Comparison of ENCODE assay signal across 17 cellular contexts in the genomic region with DNA sequence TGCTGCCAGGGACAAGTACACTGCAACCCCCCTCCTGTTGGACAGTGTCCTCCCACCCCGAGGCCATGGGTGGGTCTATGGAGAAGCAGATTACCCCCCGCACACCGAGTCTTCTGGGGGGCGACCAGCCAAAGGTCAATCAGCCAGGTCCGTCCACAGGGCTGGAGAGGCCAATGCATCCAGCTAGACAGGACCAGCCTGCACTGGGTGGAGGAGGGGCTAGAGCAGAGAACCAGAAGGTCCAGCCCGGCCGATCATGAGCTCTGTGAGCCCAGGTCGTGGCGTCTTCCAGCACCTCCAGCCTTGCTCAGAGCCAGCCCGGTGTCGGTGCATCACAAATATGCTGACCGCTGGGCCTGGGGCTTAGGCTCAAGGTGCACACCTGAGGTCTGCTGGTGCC. TPM values are rescaled to one million over a fixed set of nuclear protein-coding genes. Genes with fewer than 3 reads are reported as not detected.
DNase-seq lines count a peak whose midpoint lies in the region; ATAC-seq and TF ChIP-seq lines count a peak whose summit lies in the region.
"Had no signal": no experiment of that assay in that cellular context is flagged by ENCODE, and none has a peak within 500 bp of the region (broad histone marks: within the 10 kb centered on the region; RNA-seq: fewer than 3 reads in every experiment).

No MANE protein-coding gene starts in this region.

- H3K9ac ChIP-seq in BLaER1 = 0 out of 2 replicates have a peak overlapping the region, but pooled peaks have one; percentile 86
- H3K9ac ChIP-seq: KMS-11 had no signal

- H3K27me3 Mint-ChIP-seq in immature natural killer cell (ENCODE audit: low read depth in 3 of 3) = peaks cover 0 to 2% (median 0%) of the 10 kb centered on the region in 3 donors
- H3K27me3 Mint-ChIP-seq: CD4-positive, CD25-positive, alpha-beta regulatory T cell; CD8-positive, alpha-beta memory T cell had no signal

- no TSS peak for BruUV-seq in Panc1 (replicated peaks; lab: Mats Ljungman, UMichigan)

- H3K4me1 ChIP-seq in BLaER1 (peaks cover 87% of the 10 kb centered on the region), Panc1 (ENCODE audit: control insufficient read depth, insufficient read depth, low read length) (no peaks in the 10 kb centered on the region; the same call in 1 of the 2 replicates)
- H3K4me1 ChIP-seq: A549, Caco-2 had no signal

- peak overlapping the region; percentile 93 for H3K4me2 ChIP-seq in BLaER1
- H3K4me2 ChIP-seq: A549, KMS-11 had no signal

- no peak overlapping the region for H3K27ac Mint-ChIP-seq in immature natural killer cell
- H3K27ac Mint-ChIP-seq: CD4-positive, CD25-positive, alpha-beta regulatory T cell; CD8-positive, alpha-beta memory T cell; HFFc6 had no signal

- no peak for DNase-seq in Panc1 (ENCODE audit: low read depth, low spot score)
- no peak for DNase-seq in omental fat pad (ENCODE audit: low spot score)
- DNase-seq in NCI-H69 (lab: John Stamatoyannopoulos, UW) = no peak
- DNase-seq in stimulated activated CD4-positive, alpha-beta T cell treated with anti-CD3 and anti-CD28 coated beads, Interleukin-1b, Interleukin-23, amount 100 ng/mL, for 48 hours = no peak
- no peak for DNase-seq in immature natural killer cell
- no peak for DNase-seq in glomerular visceral epithelial cell (ENCODE audit: extremely low spot score)
- DNase-seq: AML-193; Caco-2; CD4-positive, CD25-positive, alpha-beta regulatory T cell; CD8-positive, alpha-beta memory T cell; HCEC 1CT; HFFc6 had no signal

- H3K4me1 Mint-ChIP-seq in immature natural killer cell = peaks cover 0 to 2% of the 10 kb centered on the region in 2 donors

- no peaks in the 10 kb centered on the region for H3K36me3 Mint-ChIP-seq in immature natural killer cell
- H3K36me3 Mint-ChIP-seq: CD4-positive, CD25-positive, alpha-beta regulatory T cell had no signal

- TF ChIP-seq CTCF in C4-2B (conservative IDR thresholded peaks at IDR 0.05) (no peak), Panc1 (IDR thresholded peaks at IDR 0.05) (no peak), omental fat pad (IDR thresholded peaks at IDR 0.05) (no peak)

- H3K36me3 ChIP-seq in BLaER1 = peaks cover 78% of the 10 kb centered on the region
- H3K36me3 ChIP-seq in Panc1 (ENCODE audit: control insufficient read depth, insufficient read depth, low read length) = no peaks in the 10 kb centered on the region

- no peaks in the 10 kb centered on the region for H3K9me3 Mint-ChIP-seq in immature natural killer cell
- H3K9me3 Mint-ChIP-seq: CD4-positive, CD25-positive, alpha-beta regulatory T cell; CD8-positive, alpha-beta memory T cell; HFFc6 had no signal

- ATAC-seq in Panc1 = 0 out of 2 replicates have a peak, but pooled peaks have one; percentile 6
- peak; percentile 15 for ATAC-seq in omental fat pad (ENCODE audit: low FRiP score)
- ATAC-seq: A549, HepG2 had no signal

- H3K27me3 ChIP-seq in BLaER1 (no peaks in the 10 kb centered on the region), Panc1 (ENCODE audit: control insufficient read depth, insufficient read depth, low read length) (no peaks in the 10 kb centered on the region)

- in situ Hi-C loops in Panc1 (cut with HindIII; ENCODE audit: low pct_unique_long_range_greater_than_20kb, low sequenced_read_pairs) = no loop called here

- intact Hi-C loops in Panc1 (cut with micrococcal nuclease; ENCODE audit: unreplicated experiment) = no loop called here

- H3K27ac ChIP-seq in BLaER1 = peak overlapping the region; percentile 92; the same call in 1 of the 2 replicates
- peak overlapping the region; percentile 53 for H3K27ac ChIP-seq in C4-2B
- no peak overlapping the region for H3K27ac ChIP-seq in Panc1 (ENCODE audit: low read length)
- H3K27ac ChIP-seq: A549, KMS-11 had no signal

- no peaks in the 10 kb centered on the region for H3K9me3 ChIP-seq in BLaER1
- H3K9me3 ChIP-seq in Panc1 (ENCODE audit: control insufficient read depth, insufficient read depth, low read depth, low read length) = no peaks in the 10 kb centered on the region
- H3K9me3 ChIP-seq: A549, Caco-2 had no signal

- no peak overlapping the region; the same call in 1 of the 2 replicates for H3K4me3 ChIP-seq in BLaER1
- H3K4me3 ChIP-seq in Panc1 (ENCODE audit: low read depth in 2 of 2, low read length in 2 of 2) = no peak overlapping the region
- H3K4me3 ChIP-seq: A549 had no signal

- CTCF ChIA-PET in Panc1 (lab: Charles Lee) = no interaction called here

- POLR2A ChIA-PET in Panc1 (lab: Charles Lee) = no interaction called here

- H4K20me1 ChIP-seq in BLaER1 = no peaks in the 10 kb centered on the region

- no peak overlapping the region for H3K4me3 Mint-ChIP-seq in immature natural killer cell
- H3K4me3 Mint-ChIP-seq: CD4-positive, CD25-positive, alpha-beta regulatory T cell; CD8-positive, alpha-beta memory T cell; HFFc6 had no signal

RNA-seq across cellular contexts. Expression of a gene that starts 8.2 kb away (rescaled TPM):
- total RNA-seq in Panc1 (2021; ENCODE audit: unreplicated experiment) = 9.4 TPM
- 15.6 TPM for polyA plus RNA-seq in Panc1 (2012; ENCODE audit: insufficient read length)
- 10 to 100 TPM in 1 of 4 donors, 1 to 10 TPM in 3; 3.7 to 26.0 (median 5.6) TPM for total RNA-seq in omental fat pad
- 1 to 10 TPM in 2 of 3 donors, under 1 TPM in 1; 0.43 to 2.4 (median 1.2) TPM for polyA plus RNA-seq in immature natural killer cell

RNA-seq across cellular contexts. Expression of a gene that starts 26.5 kb away (rescaled TPM):
- 195 TPM for total RNA-seq in Panc1 (2021; ENCODE audit: unreplicated experiment)
- polyA plus RNA-seq in Panc1 (2012; ENCODE audit: insufficient read length) = 179 TPM
- total RNA-seq in omental fat pad = 100 to 1,000 TPM in 1 of 4 donors, 10 to 100 TPM in 3; 50.9 to 104 (median 87.5) TPM
- polyA plus RNA-seq in immature natural killer cell = 1 to 10 TPM in 2 of 3 donors, not detected in 1; 1.5 to 2.5 TPM

RNA-seq across cellular contexts. Expression of a gene that starts 37.1 kb away (rescaled TPM):
- total RNA-seq in Panc1 (2021; ENCODE audit: unreplicated experiment) (100 TPM), omental fat pad (100 to 1,000 TPM; 141 to 262 (median 167) TPM)
- polyA plus RNA-seq in Panc1 (2012; ENCODE audit: insufficient read length) = 184 TPM
- polyA plus RNA-seq in immature natural killer cell = 100 to 1,000 TPM; 155 to 321 (median 203) TPM
